In genomic region chr4:108045687-108046024, GRCh38 we compare ENCODE assay signal across 12 cellular contexts. TPM values are rescaled to one million over a fixed set of nuclear protein-coding genes. Genes with fewer than 3 reads are reported as not detected.
DNase-seq lines count a peak whose midpoint lies in the region; ATAC-seq and TF ChIP-seq lines count a peak whose summit lies in the region.
"Had no signal": no experiment of that assay in that cellular context is flagged by ENCODE, and none has a peak within 500 bp of the region (broad histone marks: within the 10 kb centered on the region; RNA-seq: fewer than 3 reads in every experiment).

No MANE protein-coding gene starts in this region.

- H3K27ac Mint-ChIP-seq in CD4-positive, CD25-positive, alpha-beta regulatory T cell, result peak overlapping the region; percentile 76 to 88 (median 81)

- peak overlapping the region; percentile 10 to 75 (median 43) for H3K4me3 Mint-ChIP-seq in CD4-positive, CD25-positive, alpha-beta regulatory T cell

- H4K91ac ChIP-seq in IMR-90 (ENCODE audit: insufficient read depth, low read depth, low read length), result no peak overlapping the region

- H3K36me3 ChIP-seq in CD4-positive, CD25-positive, alpha-beta regulatory T cell (ENCODE audit: control insufficient read depth, insufficient read depth, low read length), result peaks cover 34% of the 10 kb centered on the region
- no peaks in the 10 kb centered on the region for H3K36me3 ChIP-seq in IMR-90 (ENCODE audit: control insufficient read depth, insufficient read depth, low read length)
- peaks cover 49% of the 10 kb centered on the region for H3K36me3 ChIP-seq in mesodermal cell (ENCODE audit: control insufficient read depth, insufficient read depth, low read length)

- no peak for ATAC-seq in CD4-positive, CD25-positive, alpha-beta regulatory T cell (ENCODE audit: low read depth in 2 of 2)
- ATAC-seq in IMR-90 (ENCODE audit: low read depth) (peak; percentile 32; the same call in 1 of the 2 replicates), GM21723 (IDR thresholded peaks at IDR 0.05; ENCODE audit: unreplicated experiment) (no peak), HG03196 (IDR thresholded peaks at IDR 0.05; ENCODE audit: unreplicated experiment) (no peak)

- no peak overlapping the region for H2AK5ac ChIP-seq in IMR-90 (ENCODE audit: low read depth, low read length)

- H4K8ac ChIP-seq in IMR-90 (ENCODE audit: low read depth in 2 of 2, low read length in 2 of 2), result no peak overlapping the region

- intact Hi-C loops in IMR-90 (cut with micrococcal nuclease), result no loop called here
- intact Hi-C loops in lower leg skin (cut with DNase I; ENCODE audit: low total_unique reads), result no loop called here

- no peak for TF ChIP-seq RAD21 in IMR-90 (IDR thresholded peaks at IDR 0.05; ENCODE audit: low read length)

- no peaks in the 10 kb centered on the region for H4K20me1 ChIP-seq in IMR-90 (ENCODE audit: insufficient read depth, low read length)

- no peak overlapping the region for H2BK120ac ChIP-seq in IMR-90 (ENCODE audit: low read depth, low read length)

- H2AK9ac ChIP-seq in IMR-90 (replicated peaks; ENCODE audit: low read depth, low read length, poor library complexity), result no peak overlapping the region

- CTCF ChIA-PET in IMR-90 (lab: Yijun Ruan, JAX), result interaction anchor here (1.1 kb wide), 1 partner anchor 15 kb away, joined by 3 read pairs; no protein-coding TSS in a partner anchor

- no peak overlapping the region for H3K56ac ChIP-seq in IMR-90 (ENCODE audit: extremely low read depth, insufficient read depth, low read length)

- H3K27ac ChIP-seq in CD4-positive, CD25-positive, alpha-beta regulatory T cell (ENCODE audit: insufficient read depth, low read length, poor library complexity, severe bottlenecking), result peak overlapping the region; percentile 62
- H3K27ac ChIP-seq in IMR-90 (ENCODE audit: insufficient read depth, low read length) (no peak overlapping the region), mesodermal cell (ENCODE audit: low read depth, low read length, severe bottlenecking) (peak overlapping the region; percentile 23)

- H3K4me1 ChIP-seq in CD4-positive, CD25-positive, alpha-beta regulatory T cell (ENCODE audit: control insufficient read depth, insufficient read depth, low read length, poor library complexity, severe bottlenecking), result peaks cover 23% of the 10 kb centered on the region
- H3K4me1 ChIP-seq in IMR-90 (ENCODE audit: control insufficient read depth, insufficient read depth, low read length) (no peaks in the 10 kb centered on the region), mesodermal cell (ENCODE audit: control insufficient read depth, insufficient read depth, low read length, poor library complexity, severe bottlenecking) (no peaks in the 10 kb centered on the region)

- TF ChIP-seq CTCF in IMR-90 (conservative IDR thresholded peaks at IDR 0.05; ENCODE audit: low read depth, low read length) (no peak), astrocyte of the spinal cord (IDR thresholded peaks at IDR 0.05; ENCODE audit: low read depth, low read length) (no peak), lower leg skin (IDR thresholded peaks at IDR 0.05) (no peak)

- POLR2A ChIA-PET in IMR-90 (lab: Charles Lee; ENCODE audit: unreplicated experiment), result no interaction called here

- no peak overlapping the region for H2BK5ac ChIP-seq in IMR-90 (ENCODE audit: low read depth, low read length, poor library complexity, severe bottlenecking)

- H2BK15ac ChIP-seq in IMR-90 (ENCODE audit: low read depth, low read length), result no peak overlapping the region

- TF ChIP-seq POLR2A in IMR-90 (IDR thresholded peaks at IDR 0.05; ENCODE audit: low read depth, low read length), result no peak
- no peak for TF ChIP-seq POLR2A in erythroblast (IDR thresholded peaks at IDR 0.05; ENCODE audit: low read length)
- no peak for TF ChIP-seq POLR2A in lower leg skin (IDR thresholded peaks at IDR 0.05)

- no peak overlapping the region for H3K4ac ChIP-seq in IMR-90 (ENCODE audit: low read depth, low read length)

- BruUV-seq in IMR-90 (replicated peaks; lab: Mats Ljungman, UMichigan), result no TSS peak

- no peaks in the 10 kb centered on the region for H3K27me3 Mint-ChIP-seq in CD4-positive, CD25-positive, alpha-beta regulatory T cell

- H3K4me3 ChIP-seq in CD4-positive, CD25-positive, alpha-beta regulatory T cell (ENCODE audit: low read depth, low read length), result no peak overlapping the region
- no peak overlapping the region for H3K4me3 ChIP-seq in IMR-90 (ENCODE audit: insufficient read depth, low read depth, low read length)
- no peak overlapping the region for H3K4me3 ChIP-seq in astrocyte of the spinal cord (ENCODE audit: low read depth, low read length)
- no peak overlapping the region for H3K4me3 ChIP-seq in mesodermal cell (ENCODE audit: extremely low read depth, insufficient read depth, low read length, poor library complexity, severe bottlenecking)
- no peak overlapping the region for H3K4me3 ChIP-seq in lower leg skin (ENCODE audit: low read depth, poor library complexity, severe bottlenecking)

- in situ Hi-C loops in IMR-90 (cut with MboI; ENCODE audit: low sequenced_read_pairs), result no loop called here
- in situ Hi-C loops in astrocyte of the spinal cord (cut with HindIII; ENCODE audit: low sequenced_read_pairs), result no loop called here

- no peak overlapping the region for H3K18ac ChIP-seq in IMR-90 (ENCODE audit: low read depth, low read length)

- H3K36me3 Mint-ChIP-seq in CD4-positive, CD25-positive, alpha-beta regulatory T cell, result peaks cover 41% of the 10 kb centered on the region

- H2BK20ac ChIP-seq in IMR-90 (ENCODE audit: low read depth, low read length), result no peak overlapping the region

- H3K9me3 ChIP-seq in CD4-positive, CD25-positive, alpha-beta regulatory T cell (ENCODE audit: control insufficient read depth in 2 of 2, low read length in 2 of 2), result no peaks in the 10 kb centered on the region
- no peaks in the 10 kb centered on the region for H3K9me3 ChIP-seq in IMR-90 (ENCODE audit: control insufficient read depth, insufficient read depth, low read length)
- no peaks in the 10 kb centered on the region for H3K9me3 ChIP-seq in mesodermal cell (ENCODE audit: control insufficient read depth, low read length)

- DNase-seq in CD4-positive, CD25-positive, alpha-beta regulatory T cell, result no peak
- DNase-seq in IMR-90 (no peak), astrocyte of the spinal cord (ENCODE audit: low read depth, low spot score) (peak; percentile 29), erythroblast (lab: John Stamatoyannopoulos, UW) (no peak), lower leg skin (ENCODE audit: low spot score in 2 of 2) (no peak)
- DNase-seq: DMS153; effector CD8-positive, alpha-beta T cell; NCI-H526 treated with DMSO at 0.1 percent for 48 hours; T1000 had no signal

- WGBS in IMR-90 (ENCODE audit: extremely low coverage in 2 of 2, insufficient read length in 1 of 2), 2 experiments, result no CpG with 5 or more reads among the region's 3 CpGs
- WGBS in mesodermal cell (ENCODE audit: insufficient coverage in 2 of 2), 2 experiments, result 96% methylated on average over 3 of the region's 3 CpGs; no CpG with 5 or more reads in 1 of the 2 experiments
- 23 to 30% methylated on average over 3 of the region's 3 CpGs for WGBS in lower leg skin, 2 donors

- no peak overlapping the region for H3K4me2 ChIP-seq in IMR-90 (ENCODE audit: low read depth, low read length)

- peaks cover 36 to 69% (median 52%) of the 10 kb centered on the region in 4 donors for H3K4me1 Mint-ChIP-seq in CD4-positive, CD25-positive, alpha-beta regulatory T cell

- H3K23ac ChIP-seq in IMR-90 (ENCODE audit: low read depth, low read length), result no peak overlapping the region

- H3K14ac ChIP-seq in IMR-90 (replicated peaks; ENCODE audit: low read depth, low read length), result no peak overlapping the region

- no peaks in the 10 kb centered on the region for H3K27me3 ChIP-seq in CD4-positive, CD25-positive, alpha-beta regulatory T cell (ENCODE audit: control insufficient read depth, insufficient read depth, low read length)
- H3K27me3 ChIP-seq in IMR-90 (ENCODE audit: control insufficient read depth, insufficient read depth, low read length), result peaks cover 4% of the 10 kb centered on the region; the same call in 1 of the 2 replicates

- H3K9ac ChIP-seq in IMR-90 (ENCODE audit: low read depth, low read length), result no peak overlapping the region

- dilution Hi-C loops in IMR-90 (cut with HindIII; ENCODE audit: low sequenced_read_pairs, unreplicated experiment), result no loop called here

- peaks cover 0 to 1% (median 0%) of the 10 kb centered on the region in 7 donors for H3K9me3 Mint-ChIP-seq in CD4-positive, CD25-positive, alpha-beta regulatory T cell

- H2AFZ ChIP-seq in IMR-90 (replicated peaks; ENCODE audit: low read length, poor library complexity), result no peak overlapping the region

- no peaks in the 10 kb centered on the region for H3K79me1 ChIP-seq in IMR-90 (ENCODE audit: low read depth in 1 of 2, low read length in 2 of 2)

- no peaks in the 10 kb centered on the region for H3K9me1 ChIP-seq in IMR-90 (ENCODE audit: insufficient read depth, low read length)

- H4K5ac ChIP-seq in IMR-90 (ENCODE audit: low read depth, low read length), result no peak overlapping the region

TF ChIP-seq in IMR-90, 13 proteins besides CTCF, POLR2A, EP300 and RAD21 (continues in another document):
- TF ChIP-seq MAFK (IDR thresholded peaks at IDR 0.05; ENCODE audit: low read depth, low read length) (no peak), MXI1 (IDR thresholded peaks at IDR 0.05; ENCODE audit: borderline replicate concordance, low read depth, low read length) (no peak), CHD1 (IDR thresholded peaks at IDR 0.05; ENCODE audit: low read depth, low read length) (no peak), USF2 (IDR thresholded peaks at IDR 0.05; ENCODE audit: low read depth, low read length) (no peak), BHLHE40 (IDR thresholded peaks at IDR 0.05; ENCODE audit: low read depth, low read length) (no peak), MAZ (IDR thresholded peaks at IDR 0.05; ENCODE audit: borderline replicate concordance, low read depth, low read length) (no peak), FOS (IDR thresholded peaks at IDR 0.05; ENCODE audit: low read depth, low read length) (no peak)

RNA-seq across cellular contexts. Expression of gene HADH, which starts 56.0 kb away (rescaled TPM):
- total RNA-seq in CD4-positive, CD25-positive, alpha-beta regulatory T cell, result 11.6 TPM
- polyA plus RNA-seq in CD4-positive, CD25-positive, alpha-beta regulatory T cell, result 10 to 100 TPM; 27.2 to 37.3 (median 34.3) TPM
- 6.7 and 6.8 TPM in 2 replicates for total RNA-seq in IMR-90 (2012; rRNA removed)
- 21.1 and 22.6 TPM in 2 replicates for polyA plus RNA-seq in IMR-90 (2012; rRNA removed)
- polyA plus RNA-seq in IMR-90 (2012; cell fraction: cytosol; rRNA removed), result 16.1 and 24.5 TPM in 2 replicates
- polyA plus RNA-seq in IMR-90 (2012; cell fraction: nucleus; rRNA removed; ENCODE audit: low replicate concordance), result 13.3 and 33.5 TPM in 2 replicates
- 49.8 TPM for polyA plus RNA-seq in mesodermal cell (2013, experiment 1 of 2)
- 49.9 TPM for polyA plus RNA-seq in mesodermal cell (2013, experiment 2 of 2)
- total RNA-seq in lower leg skin, result 10 to 100 TPM; 31.5 to 39.9 (median 35.3) TPM
